Comparison of ENCODE assay signal across 11 cellular contexts in genomic region chr3:127674099-127674792, GRCh38. TPM values are rescaled to one million over a fixed set of nuclear protein-coding genes. Genes with fewer than 3 reads are reported as not detected.
A peak's percentile ranks its signal among the peaks of the same experiment; 100 is the strongest.
DNase-seq lines count a peak whose midpoint lies in the region; ATAC-seq and TF ChIP-seq lines count a peak whose summit lies in the region.
"Had no signal": no experiment of that assay in that cellular context is flagged by ENCODE, and none has a peak within 500 bp of the region (broad histone marks: within the 10 kb centered on the region; RNA-seq: fewer than 3 reads in every experiment).

No MANE protein-coding gene starts in this region.

- no peak for TF ChIP-seq POLR2A in erythroblast (IDR thresholded peaks at IDR 0.05; ENCODE audit: low read length)

- no peaks in the 10 kb centered on the region for H3K9me3 Mint-ChIP-seq in CD8-positive, alpha-beta T cell
- no peaks in the 10 kb centered on the region for H3K9me3 Mint-ChIP-seq in progenitor cell of endocrine pancreas (ENCODE audit: low read depth)

- peaks cover 9% of the 10 kb centered on the region for H3K36me3 ChIP-seq in CD8-positive, alpha-beta T cell (ENCODE audit: insufficient read depth, low read length)
- H3K36me3 ChIP-seq: pancreas had no signal

- H3K36me3 Mint-ChIP-seq in CD8-positive, alpha-beta T cell, result peaks cover 36% of the 10 kb centered on the region
- H3K36me3 Mint-ChIP-seq in progenitor cell of endocrine pancreas (ENCODE audit: insufficient read depth), result no peaks in the 10 kb centered on the region

- H3K27me3 Mint-ChIP-seq in CD8-positive, alpha-beta T cell (ENCODE audit: low read depth), result no peaks in the 10 kb centered on the region
- H3K27me3 Mint-ChIP-seq in progenitor cell of endocrine pancreas, result peaks cover 15% of the 10 kb centered on the region

- H3K4me1 Mint-ChIP-seq in CD8-positive, alpha-beta T cell (ENCODE audit: low read depth), result peaks cover 36% of the 10 kb centered on the region
- H3K4me1 Mint-ChIP-seq in progenitor cell of endocrine pancreas (ENCODE audit: low read depth), result peaks cover 3% of the 10 kb centered on the region

- no peaks in the 10 kb centered on the region for H3K9me3 ChIP-seq in CD8-positive, alpha-beta T cell (ENCODE audit: low read length)
- H3K9me3 ChIP-seq: pancreas had no signal

- H3K27me3 ChIP-seq in CD8-positive, alpha-beta T cell (ENCODE audit: insufficient read depth, low read length), result no peaks in the 10 kb centered on the region
- H3K27me3 ChIP-seq: pancreas had no signal

- H3K4me1 ChIP-seq in CD8-positive, alpha-beta T cell (ENCODE audit: insufficient read depth, low read length), result peaks cover 31% of the 10 kb centered on the region

- intact Hi-C loops in CD8-positive, alpha-beta T cell (cut with DNase I, micrococcal nuclease), result loop anchor here (5.0 to 10.0 kb wide), 9 partner anchors 97 to 1759 kb away; partner anchors contain the start of genes CHCHD6 (in 2 of the 2), ZXDC (in 2 of the 2), EEFSEC (in 1 of the 2) and PLXNA1 (in 1 of the 2)

- peak overlapping the region; percentile 93 for H3K4me3 Mint-ChIP-seq in CD8-positive, alpha-beta T cell
- H3K4me3 Mint-ChIP-seq in progenitor cell of endocrine pancreas (ENCODE audit: low read depth), result peak overlapping the region; percentile 70

- CTCF ChIA-PET in CD8-positive, alpha-beta T cell (lab: Charles Lee), result no interaction called here

- peak overlapping the region; percentile 87 for H3K4me3 ChIP-seq in CD8-positive, alpha-beta T cell (ENCODE audit: low read depth, low read length)
- H3K4me3 ChIP-seq in WI38 (ENCODE audit: low read depth, low read length), result peak overlapping the region; percentile 71; the same call in 1 of the 2 replicates
- peak overlapping the region; percentile 79 for H3K4me3 ChIP-seq in fibroblast of villous mesenchyme (ENCODE audit: low read depth, low read length)

- peak; percentile 17 for TF ChIP-seq CTCF in CD8-positive, alpha-beta T cell (IDR thresholded peaks at IDR 0.05)
- no peak for TF ChIP-seq CTCF in WI38 (IDR thresholded peaks at IDR 0.05; ENCODE audit: low read depth, low read length)
- no peak for TF ChIP-seq CTCF in fibroblast of villous mesenchyme (IDR thresholded peaks at IDR 0.05; ENCODE audit: insufficient read depth, low read depth, low read length)
- no peak for TF ChIP-seq CTCF in progenitor cell of endocrine pancreas (IDR thresholded peaks at IDR 0.05; ENCODE audit: unreplicated experiment)

- ATAC-seq in CD8-positive, alpha-beta T cell, result no peak

- peak in 1 of 7 experiments; percentile 36 for DNase-seq in CD8-positive, alpha-beta T cell
- DNase-seq in fibroblast of villous mesenchyme (ENCODE audit: low read depth) (no peak), progenitor cell of endocrine pancreas (ENCODE audit: low spot score, unreplicated experiment) (no peak), erythroblast (lab: John Stamatoyannopoulos, UW) (no peak), NCI-H2171 (lab: John Stamatoyannopoulos, UW) (no peak), HK-2 (ENCODE audit: unreplicated experiment) (no peak), NCI-H1694 (lab: John Stamatoyannopoulos, UW) (no peak)
- DNase-seq: central memory CD4-positive, alpha-beta T cell; OCI-M1 had no signal

- POLR2A ChIA-PET in CD8-positive, alpha-beta T cell (lab: Charles Lee), result no interaction called here

- peak overlapping the region; percentile 96 for H3K27ac Mint-ChIP-seq in CD8-positive, alpha-beta T cell
- H3K27ac Mint-ChIP-seq in progenitor cell of endocrine pancreas, result peak overlapping the region; percentile 38

- H3K27ac ChIP-seq in CD8-positive, alpha-beta T cell (ENCODE audit: low read depth, low read length), result peak overlapping the region; percentile 86

RNA-seq across cellular contexts. Expression of gene ABTB1, which starts 1.5 kb away (rescaled TPM):
- 10 to 100 TPM; 86.0 to 88.1 TPM for total RNA-seq in CD8-positive, alpha-beta T cell
- 3.5 and 6.4 TPM in 2 replicates for total RNA-seq in fibroblast of villous mesenchyme
- total RNA-seq in progenitor cell of endocrine pancreas, result 10.6 and 12.2 TPM in 2 replicates

RNA-seq across cellular contexts. Expression of gene PODXL2, which starts 45.3 kb away (rescaled TPM):
- 1 to 10 TPM; 2.7 to 3.2 TPM for total RNA-seq in CD8-positive, alpha-beta T cell
- total RNA-seq in fibroblast of villous mesenchyme (0.32 and 0.86 TPM in 2 replicates), progenitor cell of endocrine pancreas (25.5 and 25.7 TPM in 2 replicates)
